In the genomic region with DNA sequence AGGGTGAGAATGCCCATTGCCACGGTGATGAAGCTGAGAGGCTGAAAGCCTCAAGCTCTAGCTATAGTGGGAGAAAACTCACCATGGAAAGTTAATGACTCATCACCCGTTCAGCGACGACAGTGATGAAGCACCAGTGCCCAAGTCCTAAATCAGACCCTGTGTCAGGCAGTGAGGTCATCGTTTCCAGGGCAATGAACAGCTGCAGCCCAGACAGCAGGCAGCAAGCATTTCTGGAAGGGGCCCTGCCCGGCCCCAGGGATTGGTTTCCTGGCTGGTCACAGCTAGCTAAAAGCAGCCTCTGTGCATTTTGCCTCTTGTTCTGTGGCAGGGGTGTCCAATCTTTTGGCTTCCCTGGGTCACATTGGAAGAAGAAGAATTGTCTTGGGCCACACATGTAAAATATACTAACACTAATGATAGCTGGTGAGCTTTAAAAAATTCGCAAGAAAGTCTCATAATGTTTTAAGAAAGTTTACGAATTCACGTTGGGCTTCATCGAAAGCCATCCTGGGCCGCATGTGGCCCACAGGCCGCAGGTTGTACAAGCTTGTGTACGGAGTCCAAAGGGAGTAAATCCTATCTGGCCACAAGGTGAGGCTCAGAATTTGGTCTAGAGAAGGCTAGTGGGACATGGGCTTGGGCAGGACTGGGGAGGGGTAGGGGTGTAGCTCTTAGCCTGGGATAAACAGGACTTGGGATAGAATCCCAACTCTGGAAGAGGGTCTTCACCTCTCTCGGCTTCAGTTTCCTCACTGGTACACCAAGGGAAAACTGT, we compare ENCODE assay signal across 8 cellular contexts. TPM values are rescaled to one million over a fixed set of nuclear protein-coding genes. Genes with fewer than 3 reads are reported as not detected.
DNase-seq lines count a peak whose midpoint lies in the region; ATAC-seq and TF ChIP-seq lines count a peak whose summit lies in the region.

No MANE protein-coding gene starts in this region.

- H3K9me3 Mint-ChIP-seq in mesothelial cell of epicardium = no peaks in the 10 kb centered on the region

- peak overlapping the region; percentile 80 for H4K91ac ChIP-seq in IMR-90 (ENCODE audit: insufficient read depth, low read depth, low read length)

- H2BK5ac ChIP-seq in IMR-90 (ENCODE audit: low read depth, low read length, poor library complexity, severe bottlenecking) = peak overlapping the region; percentile 91

- DNase-seq in Ammon's horn (ENCODE audit: low spot score) (peak; percentile 84), IMR-90 (peak; percentile 98), ecto neural progenitor cell (ENCODE audit: low spot score) (peak; percentile 75), mesothelial cell of epicardium (ENCODE audit: low spot score in 2 of 2, unreplicated experiment in 2 of 2) (peak in 1 of 2 experiments; percentile 51)
- peak; percentile 24 for DNase-seq in activated CD4-positive, alpha-beta T cell treated with anti-CD3 and anti-CD28 coated beads for 1 hour
- DNase-seq in stimulated activated CD8-positive, alpha-beta memory T cell treated with anti-CD3 and anti-CD28 coated beads, Interleukin-4, amount 100 ng/mL, for 24 hours (ENCODE audit: low read depth) = peak; percentile 47
- DNase-seq in effector memory CD4-positive, alpha-beta T cell = no peak

- H3K27ac Mint-ChIP-seq in mesothelial cell of epicardium = peak overlapping the region; percentile 77

- peak overlapping the region; percentile 35 to 86 for H4K8ac ChIP-seq in IMR-90 (ENCODE audit: low read depth in 2 of 2, low read length in 2 of 2)

- H3K9me1 ChIP-seq in IMR-90 (ENCODE audit: insufficient read depth, low read length) = peaks cover 23% of the 10 kb centered on the region

- H3K56ac ChIP-seq in IMR-90 (ENCODE audit: extremely low read depth, insufficient read depth, low read length) = peak overlapping the region; percentile 44; the same call in 1 of the 2 replicates

- no peaks in the 10 kb centered on the region for H3K27me3 ChIP-seq in IMR-90 (ENCODE audit: control insufficient read depth, insufficient read depth, low read length)
- H3K27me3 ChIP-seq in effector memory CD4-positive, alpha-beta T cell (replicated peaks; ENCODE audit: control insufficient read depth, insufficient read depth, low read length, poor library complexity, severe bottlenecking) = no peaks in the 10 kb centered on the region

- H2BK15ac ChIP-seq in IMR-90 (ENCODE audit: low read depth, low read length) = peak overlapping the region; percentile 68

- H3K4ac ChIP-seq in IMR-90 (ENCODE audit: low read depth, low read length) = peak overlapping the region; percentile 92

- no TSS peak for BruUV-seq in IMR-90 (replicated peaks; lab: Mats Ljungman, UMichigan)

- H2AFZ ChIP-seq in IMR-90 (replicated peaks; ENCODE audit: low read length, poor library complexity) = peak overlapping the region; percentile 38

- peak overlapping the region; percentile 63 for H3K18ac ChIP-seq in IMR-90 (ENCODE audit: low read depth, low read length)

- no peak overlapping the region for H3K4me3 Mint-ChIP-seq in mesothelial cell of epicardium

- peaks cover 8 to 24% of the 10 kb centered on the region in 2 experiments for H3K79me1 ChIP-seq in IMR-90 (ENCODE audit: low read depth in 1 of 2, low read length in 2 of 2)

- H3K14ac ChIP-seq in IMR-90 (replicated peaks; ENCODE audit: low read depth, low read length) = peak overlapping the region; percentile 82

- no peaks in the 10 kb centered on the region for H3K9me3 ChIP-seq in IMR-90 (ENCODE audit: control insufficient read depth, insufficient read depth, low read length)
- H3K9me3 ChIP-seq in effector memory CD4-positive, alpha-beta T cell (ENCODE audit: control insufficient read depth, low read length) = no peaks in the 10 kb centered on the region

- H3K4me1 ChIP-seq in IMR-90 (ENCODE audit: control insufficient read depth, insufficient read depth, low read length) = peaks cover 15% of the 10 kb centered on the region
- no peaks in the 10 kb centered on the region for H3K4me1 ChIP-seq in effector memory CD4-positive, alpha-beta T cell (ENCODE audit: control insufficient read depth, insufficient read depth, low read length, poor library complexity, severe bottlenecking)

- in situ Hi-C loops in IMR-90 (cut with MboI; ENCODE audit: low sequenced_read_pairs) = no loop called here

- TF ChIP-seq RAD21 in IMR-90 (IDR thresholded peaks at IDR 0.05; ENCODE audit: low read length) = no peak

- H3K4me2 ChIP-seq in IMR-90 (ENCODE audit: low read depth, low read length) = no peak overlapping the region; the same call in 1 of the 2 replicates

- peak overlapping the region; percentile 11; the same call in 1 of the 2 replicates for H3K9ac ChIP-seq in IMR-90 (ENCODE audit: low read depth, low read length)

- dilution Hi-C loops in IMR-90 (cut with HindIII; ENCODE audit: low sequenced_read_pairs, unreplicated experiment) = no loop called here

- TF ChIP-seq CTCF in IMR-90 (conservative IDR thresholded peaks at IDR 0.05; ENCODE audit: low read depth, low read length) (no peak), mesothelial cell of epicardium (IDR thresholded peaks at IDR 0.05; ENCODE audit: unreplicated experiment) (no peak)

- intact Hi-C loops in IMR-90 (cut with micrococcal nuclease) = no loop called here

- POLR2A ChIA-PET in IMR-90 (lab: Charles Lee; ENCODE audit: unreplicated experiment) = interaction anchor here (0.5 kb wide), 2 partner anchors 15 to 22 kb away, joined by 3 to 4 read pairs; no protein-coding TSS in a partner anchor

- H2AK9ac ChIP-seq in IMR-90 (replicated peaks; ENCODE audit: low read depth, low read length, poor library complexity) = peak overlapping the region; percentile 90

- peak overlapping the region; percentile 61 for H4K5ac ChIP-seq in IMR-90 (ENCODE audit: low read depth, low read length)

- TF ChIP-seq POLR2A in IMR-90 (IDR thresholded peaks at IDR 0.05; ENCODE audit: low read depth, low read length) = 0 out of 2 replicates have a peak, but pooled peaks have one; percentile 41

- CTCF ChIA-PET in IMR-90 (lab: Yijun Ruan, JAX) = interaction anchor here (0.9 to 1.0 kb wide), 2 partner anchors 11 to 27 kb away, joined by 3 read pairs; no protein-coding TSS in a partner anchor

- 72% methylated on average over 8 of the region's 14 CpGs; no CpG with 5 or more reads in 1 of the 2 experiments for WGBS in IMR-90 (ENCODE audit: extremely low coverage in 2 of 2, insufficient read length in 1 of 2), 2 experiments

- H3K23ac ChIP-seq in IMR-90 (ENCODE audit: low read depth, low read length) = peak overlapping the region; percentile 93; the same call in 1 of the 2 replicates

- peaks cover 21% of the 10 kb centered on the region for H3K36me3 ChIP-seq in IMR-90 (ENCODE audit: control insufficient read depth, insufficient read depth, low read length)
- peaks cover 85% of the 10 kb centered on the region for H3K36me3 ChIP-seq in effector memory CD4-positive, alpha-beta T cell (ENCODE audit: control insufficient read depth, insufficient read depth, low read length)

- peak; percentile 97 for ATAC-seq in IMR-90 (ENCODE audit: low read depth)
- no peak for ATAC-seq in GM19452 (IDR thresholded peaks at IDR 0.05; ENCODE audit: unreplicated experiment)

- H2BK120ac ChIP-seq in IMR-90 (ENCODE audit: low read depth, low read length) = peak overlapping the region; percentile 97

- H3K36me3 Mint-ChIP-seq in mesothelial cell of epicardium = no peaks in the 10 kb centered on the region

- no peak overlapping the region for H3K4me3 ChIP-seq in IMR-90 (ENCODE audit: insufficient read depth, low read depth, low read length)
- no peak overlapping the region for H3K4me3 ChIP-seq in effector memory CD4-positive, alpha-beta T cell (ENCODE audit: insufficient read depth, low read depth, low read length, poor library complexity, severe bottlenecking)

- peak overlapping the region; percentile 90 for H2AK5ac ChIP-seq in IMR-90 (ENCODE audit: low read depth, low read length)

- H2BK20ac ChIP-seq in IMR-90 (ENCODE audit: low read depth, low read length) = peak overlapping the region; percentile 94

- no peaks in the 10 kb centered on the region for H3K27me3 Mint-ChIP-seq in mesothelial cell of epicardium (ENCODE audit: low read depth)

- peaks cover 14% of the 10 kb centered on the region for H3K4me1 Mint-ChIP-seq in mesothelial cell of epicardium

- H4K20me1 ChIP-seq in IMR-90 (ENCODE audit: insufficient read depth, low read length) = no peaks in the 10 kb centered on the region

- H3K27ac ChIP-seq in IMR-90 (ENCODE audit: insufficient read depth, low read length) = peak overlapping the region; percentile 76
- no peak overlapping the region for H3K27ac ChIP-seq in effector memory CD4-positive, alpha-beta T cell (ENCODE audit: insufficient read depth, low read length, poor library complexity, severe bottlenecking)

TF ChIP-seq in IMR-90, 13 proteins besides CTCF, POLR2A, EP300 and RAD21 (continues in another document):
- no peak for TF ChIP-seq ELK1 (IDR thresholded peaks at IDR 0.05; ENCODE audit: borderline replicate concordance, low read depth, low read length)

RNA-seq across cellular contexts. Expression of gene MIS12, which starts 40.6 kb away (rescaled TPM):
- total RNA-seq in IMR-90 (2012; rRNA removed) = 11.7 and 18.1 TPM in 2 replicates
- polyA plus RNA-seq in IMR-90 (2012; rRNA removed) = 5.7 and 7.5 TPM in 2 replicates
- polyA plus RNA-seq in IMR-90 (2012; cell fraction: cytosol; rRNA removed) = 1.5 and 1.8 TPM in 2 replicates
- 1.7 and 10.0 TPM in 2 replicates for polyA plus RNA-seq in IMR-90 (2012; cell fraction: nucleus; rRNA removed; ENCODE audit: low replicate concordance)
- total RNA-seq in mesothelial cell of epicardium = 22.9 to 23.0 TPM (median 23.0 TPM) in 3 replicates

RNA-seq across cellular contexts. Expression of gene DERL2, which starts 41.0 kb away (rescaled TPM):
- 27.4 and 52.8 TPM in 2 replicates for total RNA-seq in IMR-90 (2012; rRNA removed)
- polyA plus RNA-seq in IMR-90 (2012; rRNA removed) = 44.1 and 44.2 TPM in 2 replicates
- 19.6 and 25.7 TPM in 2 replicates for polyA plus RNA-seq in IMR-90 (2012; cell fraction: cytosol; rRNA removed)
- polyA plus RNA-seq in IMR-90 (2012; cell fraction: nucleus; rRNA removed; ENCODE audit: low replicate concordance) = 14.2 and 58.1 TPM in 2 replicates
- 69.5 to 70.6 TPM (median 69.9 TPM) in 3 replicates for total RNA-seq in mesothelial cell of epicardium

RNA-seq across cellular contexts. Expression of gene NLRP1, which starts 57.3 kb away (rescaled TPM):
- total RNA-seq in IMR-90 (2012; rRNA removed) = 134 and 172 TPM in 2 replicates
- 340 and 376 TPM in 2 replicates for polyA plus RNA-seq in IMR-90 (2012; rRNA removed)
- polyA plus RNA-seq in IMR-90 (2012; cell fraction: cytosol; rRNA removed) = 386 and 499 TPM in 2 replicates
- 355 and 449 TPM in 2 replicates for polyA plus RNA-seq in IMR-90 (2012; cell fraction: nucleus; rRNA removed; ENCODE audit: low replicate concordance)
- total RNA-seq in mesothelial cell of epicardium = 36.2 to 37.1 TPM (median 36.5 TPM) in 3 replicates

RNA-seq across cellular contexts. Expression of gene DHX33, which starts 58.2 kb away (rescaled TPM):
- total RNA-seq in IMR-90 (2012; rRNA removed) = 13.1 and 14.0 TPM in 2 replicates
- polyA plus RNA-seq in IMR-90 (2012; rRNA removed) = 16.1 and 17.2 TPM in 2 replicates
- polyA plus RNA-seq in IMR-90 (2012; cell fraction: cytosol; rRNA removed) = 6.7 and 7.3 TPM in 2 replicates
- polyA plus RNA-seq in IMR-90 (2012; cell fraction: nucleus; rRNA removed; ENCODE audit: low replicate concordance) = 21.5 and 24.7 TPM in 2 replicates
- 27.3 to 28.4 TPM (median 27.4 TPM) in 3 replicates for total RNA-seq in mesothelial cell of epicardium

Comparison
In these comparisons a context has a peak if more than half of its experiments do, and no peak if none do; other contexts are left out.
1. DNase-seq: peak in Ammon's horn (single experiment), IMR-90 (single experiment), activated CD4-positive, alpha-beta T cell treated with anti-CD3 and anti-CD28 coated beads for 1 hour (single experiment), ecto neural progenitor cell (single experiment) and stimulated activated CD8-positive, alpha-beta memory T cell treated with anti-CD3 and anti-CD28 coated beads, Interleukin-4, amount 100 ng/mL, for 24 hours (single experiment); none in effector memory CD4-positive, alpha-beta T cell (0 of 3).